Comparison of ENCODE assay signal across 20 cellular contexts in the genomic region with DNA sequence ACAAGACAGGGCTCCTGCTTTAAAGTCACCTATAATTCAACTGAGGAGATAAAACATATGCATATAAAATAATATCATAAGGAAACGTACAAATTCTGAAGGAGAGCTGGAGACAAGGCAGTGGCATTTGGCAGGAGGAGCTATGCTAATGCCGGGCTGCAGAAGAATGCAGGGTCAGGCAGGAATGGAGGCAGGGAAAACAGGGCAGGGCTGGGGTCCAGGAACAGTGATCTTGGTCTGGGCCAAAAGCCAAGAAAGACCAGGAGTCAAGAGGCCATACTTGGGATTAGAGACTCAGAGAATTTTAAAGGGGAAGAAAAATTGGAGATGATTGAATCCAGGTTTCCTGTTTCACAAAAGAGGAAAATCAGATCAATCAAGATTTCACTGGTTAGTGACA. TPM values are rescaled to one million over a fixed set of nuclear protein-coding genes. Genes with fewer than 3 reads are reported as not detected.
DNase-seq lines count a peak whose midpoint lies in the region; ATAC-seq and TF ChIP-seq lines count a peak whose summit lies in the region.
"Had no signal": no experiment of that assay in that cellular context is flagged by ENCODE, and none has a peak within 500 bp of the region (broad histone marks: within the 10 kb centered on the region; RNA-seq: fewer than 3 reads in every experiment).

No MANE protein-coding gene starts in this region.

- H3K9me3 ChIP-seq in right atrium auricular region (no peaks in the 10 kb centered on the region), fibroblast of lung (ENCODE audit: control insufficient read depth, insufficient read depth, low read depth, low read length) (no peaks in the 10 kb centered on the region)
- H3K9me3 ChIP-seq in naive thymus-derived CD4-positive, alpha-beta T cell (ENCODE audit: control insufficient read depth in 2 of 3, low read length in 3 of 3), result no peaks in the 10 kb centered on the region
- H3K9me3 ChIP-seq: ascending aorta, thoracic aorta had no signal

- no peak overlapping the region for H3K4me2 ChIP-seq in fibroblast of lung (ENCODE audit: extremely low read depth, insufficient read depth, low read length)

- H3K27ac ChIP-seq in right atrium auricular region (no peak overlapping the region), fibroblast of lung (ENCODE audit: insufficient read depth, low read length) (no peak overlapping the region)
- H3K27ac ChIP-seq in naive thymus-derived CD4-positive, alpha-beta T cell (ENCODE audit: low read depth, low read length), result no peak overlapping the region
- H3K27ac ChIP-seq: ascending aorta, thoracic aorta had no signal

- H3K36me3 ChIP-seq in right atrium auricular region (no peaks in the 10 kb centered on the region), fibroblast of lung (ENCODE audit: control insufficient read depth, insufficient read depth, low read length) (no peaks in the 10 kb centered on the region)
- H3K36me3 ChIP-seq in naive thymus-derived CD4-positive, alpha-beta T cell (ENCODE audit: control insufficient read depth in 2 of 3, insufficient read depth in 3 of 3, low read length in 3 of 3), result no peaks in the 10 kb centered on the region
- H3K36me3 ChIP-seq: ascending aorta, thoracic aorta had no signal

- H3K9ac ChIP-seq in fibroblast of lung (ENCODE audit: insufficient read depth, low read length), result no peak overlapping the region

- no peaks in the 10 kb centered on the region for H4K20me1 ChIP-seq in fibroblast of lung (ENCODE audit: control insufficient read depth, extremely low read depth, insufficient read depth, low read length)

- H2AFZ ChIP-seq in fibroblast of lung (ENCODE audit: low read length), result no peak overlapping the region

- POLR2A ChIA-PET in naive thymus-derived CD4-positive, alpha-beta T cell (lab: Charles Lee), result no interaction called here

- TF ChIP-seq CTCF in right atrium auricular region (IDR thresholded peaks at IDR 0.05) (no peak), fibroblast of lung (conservative IDR thresholded peaks at IDR 0.05 in 1 of 2, IDR thresholded peaks at IDR 0.05 in 1 of 2; ENCODE audit: low read depth in 1 of 2, low read length in 2 of 2) (no peak)

- DNase-seq in Right ventricle myocardium inferior (ENCODE audit: missing footprints), result no peak
- no peak for DNase-seq in right atrium auricular region (ENCODE audit: low spot score)
- DNase-seq in fibroblast of lung (ENCODE audit: low read depth in 2 of 2), result peak; percentile 5 to 28
- peak; percentile 6 for DNase-seq in mesenteric fat pad (ENCODE audit: low spot score)
- no peak for DNase-seq in ecto neural progenitor cell (ENCODE audit: low spot score)
- DNase-seq in naive thymus-derived CD4-positive, alpha-beta T cell, result no peak
- DNase-seq in HPDE6-E6E7 (ENCODE audit: extremely low spot score), result no peak
- DNase-seq: activated CD4-positive, CD25-positive, alpha-beta regulatory T cell; activated T-cell treated with anti-CD3 and anti-CD28 coated beads, Interleukin-2, amount 50 U/mL, for 4 hours; hippocampal formation; NCI-H1048; NCI-H510A had no signal

- no peaks in the 10 kb centered on the region for H3K36me3 Mint-ChIP-seq in naive thymus-derived CD4-positive, alpha-beta T cell

- H3K4me1 Mint-ChIP-seq in naive thymus-derived CD4-positive, alpha-beta T cell, result peaks cover 0 to 5% (median 0%) of the 10 kb centered on the region in 7 donors

- H3K27me3 ChIP-seq in right atrium auricular region (no peaks in the 10 kb centered on the region), fibroblast of lung (ENCODE audit: control insufficient read depth, insufficient read depth, low read length) (no peaks in the 10 kb centered on the region)
- H3K27me3 ChIP-seq in naive thymus-derived CD4-positive, alpha-beta T cell (ENCODE audit: control insufficient read depth in 2 of 2, insufficient read depth in 2 of 2, low read length in 2 of 2), result no peaks in the 10 kb centered on the region
- H3K27me3 ChIP-seq: ascending aorta had no signal

- ATAC-seq in Right ventricle myocardium inferior (peak; percentile 63), HG02678 (IDR thresholded peaks at IDR 0.05; ENCODE audit: unreplicated experiment) (no peak)
- no peak for ATAC-seq in naive thymus-derived CD4-positive, alpha-beta T cell
- ATAC-seq: activated T-cell treated with anti-CD3 and anti-CD28 coated beads, Interleukin-2, amount 50 U/mL, for 4 hours; GM12878 had no signal

- no peaks in the 10 kb centered on the region for H3K9me3 Mint-ChIP-seq in naive thymus-derived CD4-positive, alpha-beta T cell
- H3K9me3 Mint-ChIP-seq: activated T-cell treated with anti-CD3 and anti-CD28 coated beads, Interleukin-2, amount 50 U/mL, for 4 hours had no signal

- no peak overlapping the region for H3K4me3 ChIP-seq in right atrium auricular region
- H3K4me3 ChIP-seq in fibroblast of lung (replicated peaks in 1 of 4; ENCODE audit: control extremely low read depth in 1 of 4, insufficient read depth in 1 of 4, low read depth in 3 of 4, low read length in 4 of 4), result no peak overlapping the region
- H3K4me3 ChIP-seq in naive thymus-derived CD4-positive, alpha-beta T cell (ENCODE audit: low read length), result no peak overlapping the region
- H3K4me3 ChIP-seq: ascending aorta, GM12878, thoracic aorta had no signal

- H3K27ac Mint-ChIP-seq in naive thymus-derived CD4-positive, alpha-beta T cell, result no peak overlapping the region

- H3K4me3 Mint-ChIP-seq in naive thymus-derived CD4-positive, alpha-beta T cell, result no peak overlapping the region
- H3K4me3 Mint-ChIP-seq: activated T-cell treated with anti-CD3 and anti-CD28 coated beads, Interleukin-2, amount 50 U/mL, for 4 hours had no signal

- H3K4me1 ChIP-seq in right atrium auricular region (no peaks in the 10 kb centered on the region), fibroblast of lung (ENCODE audit: control insufficient read depth, extremely low read depth, insufficient read depth, low read length) (peaks cover 6% of the 10 kb centered on the region)
- H3K4me1 ChIP-seq in naive thymus-derived CD4-positive, alpha-beta T cell (ENCODE audit: control insufficient read depth in 2 of 2, insufficient read depth in 2 of 2, low read length in 2 of 2), result peaks cover 0 to 3% of the 10 kb centered on the region in 2 donors
- H3K4me1 ChIP-seq: ascending aorta had no signal

- CTCF ChIA-PET in naive thymus-derived CD4-positive, alpha-beta T cell (lab: Charles Lee), result interaction anchor here (0.6 to 6.8 kb wide), 5 partner anchors 26 to 646 kb away, joined by 3 to 106 read pairs (median 8); no protein-coding TSS in a partner anchor

- no peaks in the 10 kb centered on the region for H3K27me3 Mint-ChIP-seq in naive thymus-derived CD4-positive, alpha-beta T cell

- intact Hi-C loops in Right ventricle myocardium inferior (cut with DNase I), result loop anchor here (5.0 kb wide), 3 partner anchors 42 to 647 kb away; a partner anchor contains a TSS
- intact Hi-C loops in naive thymus-derived CD4-positive, alpha-beta T cell (cut with micrococcal nuclease), result loop anchor here (5.0 kb wide), 2 partner anchors 527 to 762 kb away; a partner anchor contains a TSS

- no peaks in the 10 kb centered on the region for H3K79me2 ChIP-seq in fibroblast of lung (ENCODE audit: control insufficient read depth, insufficient read depth, low read length)

RNA-seq across cellular contexts. Expression of a gene that starts 20.0 kb away (rescaled TPM):
- total RNA-seq in Right ventricle myocardium inferior (not detected), right atrium auricular region (not detected), fibroblast of lung (not detected in 2 replicates), mesenteric fat pad (not detected)
- not detected in 2 replicates for polyA plus RNA-seq in fibroblast of lung
- not detected in 2 replicates for polyA plus RNA-seq in fibroblast of lung (2012)
- polyA minus RNA-seq in fibroblast of lung (ENCODE audit: low replicate concordance), result not detected in 2 replicates
- total RNA-seq in naive thymus-derived CD4-positive, alpha-beta T cell, result not detected
- polyA plus RNA-seq in naive thymus-derived CD4-positive, alpha-beta T cell, result not detected
- total RNA-seq: activated T-cell treated with anti-CD3 and anti-CD28 coated beads, Interleukin-2, amount 50 U/mL, for 4 hours; ascending aorta; H4; HT1080; mucosa of gallbladder; skeletal muscle tissue; thoracic aorta had no signal

RNA-seq across cellular contexts. Expression of a gene that starts 43.3 kb away (rescaled TPM):
- total RNA-seq in Right ventricle myocardium inferior (36.3 TPM), right atrium auricular region (10 to 100 TPM; 40.5 to 64.8 TPM), fibroblast of lung (31.6 and 98.1 TPM in 2 replicates), mesenteric fat pad (158 TPM)
- polyA plus RNA-seq in fibroblast of lung, result 56.8 and 68.3 TPM in 2 replicates
- 22.3 and 32.9 TPM in 2 replicates for polyA plus RNA-seq in fibroblast of lung (2012)
- 115 and 133 TPM in 2 replicates for polyA minus RNA-seq in fibroblast of lung (ENCODE audit: low replicate concordance)
- 10 to 100 TPM; 10.1 to 36.3 (median 18.5) TPM for total RNA-seq in naive thymus-derived CD4-positive, alpha-beta T cell
- polyA plus RNA-seq in naive thymus-derived CD4-positive, alpha-beta T cell, result 10 to 100 TPM in 1 of 2 donors, 1 to 10 TPM in 1; 9.4 to 11.4 TPM

Comparison
In these comparisons a context has a peak if more than half of its experiments do, and no peak if none do; other contexts are left out.
1. DNase-seq: peak in fibroblast of lung (2 of 2) and mesenteric fat pad (single experiment); none in Right ventricle myocardium inferior (single experiment), right atrium auricular region (single experiment), ecto neural progenitor cell (single experiment), naive thymus-derived CD4-positive, alpha-beta T cell (0 of 9) and HPDE6-E6E7 (single experiment).